8 cellular contexts compared by ENCODE assay signal in the genomic region with DNA sequence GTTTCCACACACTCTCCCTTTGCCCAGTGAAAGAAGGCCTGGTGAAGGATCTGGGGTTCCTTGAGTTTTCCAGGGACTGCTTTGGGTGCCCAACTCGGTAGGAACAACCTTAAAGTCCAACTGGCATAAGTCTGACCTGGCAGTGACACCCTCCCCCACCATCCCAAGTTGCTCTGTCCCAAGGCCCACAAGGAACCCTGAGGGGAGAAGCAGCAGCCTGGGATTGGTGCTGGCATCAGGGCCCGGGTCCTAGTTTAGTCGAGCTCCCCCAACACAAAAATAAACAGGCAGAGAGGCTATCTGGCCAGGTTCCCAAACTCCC. TPM values are rescaled to one million over a fixed set of nuclear protein-coding genes. Genes with fewer than 3 reads are reported as not detected.
DNase-seq lines count a peak whose midpoint lies in the region; ATAC-seq and TF ChIP-seq lines count a peak whose summit lies in the region.

No MANE protein-coding gene starts in this region.

- H3K4me1 Mint-ChIP-seq in brain, result peaks cover 60% of the 10 kb centered on the region

- 0% methylated on average over 2 to 3 of the region's 3 CpGs for WGBS in mesodermal cell (ENCODE audit: insufficient coverage in 2 of 2), 2 experiments
- 0% methylated on average over 3 of the region's 3 CpGs for WGBS in aorta, 2 donors

- peak overlapping the region; percentile 99 for H3K4me3 ChIP-seq in left ventricle myocardium inferior
- peak overlapping the region; percentile 91 for H3K4me3 ChIP-seq in mesodermal cell (ENCODE audit: extremely low read depth, insufficient read depth, low read length, poor library complexity, severe bottlenecking)
- peak overlapping the region; percentile 88 to 92 for H3K4me3 ChIP-seq in aorta (ENCODE audit: low read length in 2 of 2)

- DNase-seq in left ventricle myocardium inferior, result no peak
- DNase-seq in left cardiac atrium, result no peak
- no peak for DNase-seq in aorta
- DNase-seq in cerebellar cortex (ENCODE audit: low spot score), result no peak

- ATAC-seq in left cardiac atrium, result no peak
- no peak for ATAC-seq in aorta (ENCODE audit: low FRiP score)
- no peak for ATAC-seq in GM21447 (IDR thresholded peaks at IDR 0.05; ENCODE audit: unreplicated experiment)
- no peak for ATAC-seq in GM21786 (IDR thresholded peaks at IDR 0.05; ENCODE audit: unreplicated experiment)

- H3K9me3 ChIP-seq in left ventricle myocardium inferior (replicated peaks) (no peaks in the 10 kb centered on the region), mesodermal cell (ENCODE audit: control insufficient read depth, low read length) (no peaks in the 10 kb centered on the region), aorta (ENCODE audit: control insufficient read depth, low read length) (no peaks in the 10 kb centered on the region)

- H3K9me3 Mint-ChIP-seq in brain, result no peaks in the 10 kb centered on the region

- H3K36me3 ChIP-seq in left ventricle myocardium inferior (peaks cover 9% of the 10 kb centered on the region), mesodermal cell (ENCODE audit: control insufficient read depth, insufficient read depth, low read length) (peaks cover 30% of the 10 kb centered on the region), aorta (ENCODE audit: control insufficient read depth in 1 of 2, insufficient read depth in 2 of 2, low read length in 1 of 2) (no peaks in the 10 kb centered on the region)

- TF ChIP-seq CTCF in left ventricle myocardium inferior (IDR thresholded peaks at IDR 0.05; ENCODE audit: borderline replicate concordance), result no peak
- TF ChIP-seq CTCF in brain (conservative IDR thresholded peaks at IDR 0.05), result no peak

- peak overlapping the region; percentile 100 for H3K27ac ChIP-seq in left ventricle myocardium inferior (replicated peaks)
- H3K27ac ChIP-seq in mesodermal cell (ENCODE audit: low read depth, low read length, severe bottlenecking), result no peak overlapping the region
- H3K27ac ChIP-seq in aorta (ENCODE audit: low read depth in 1 of 2, low read length in 2 of 2), result no peak overlapping the region

- H3K27me3 ChIP-seq in left ventricle myocardium inferior (ENCODE audit: low read depth) (no peaks in the 10 kb centered on the region), aorta (ENCODE audit: control insufficient read depth in 1 of 2, insufficient read depth in 2 of 2, low read length in 1 of 2) (no peaks in the 10 kb centered on the region)

- peaks cover 11% of the 10 kb centered on the region for H3K36me3 Mint-ChIP-seq in brain

- H3K27me3 Mint-ChIP-seq in brain, result peaks cover 9% of the 10 kb centered on the region

- H3K27ac Mint-ChIP-seq in brain, result peak overlapping the region; percentile 78 to 97 (median 94)

- H3K4me1 ChIP-seq in left ventricle myocardium inferior, result peaks cover 74% of the 10 kb centered on the region
- peaks cover 29% of the 10 kb centered on the region for H3K4me1 ChIP-seq in mesodermal cell (ENCODE audit: control insufficient read depth, insufficient read depth, low read length, poor library complexity, severe bottlenecking)
- no peaks in the 10 kb centered on the region for H3K4me1 ChIP-seq in aorta (ENCODE audit: control insufficient read depth in 1 of 2, insufficient read depth in 2 of 2, low read length in 2 of 2)

- intact Hi-C loops in left ventricle myocardium inferior (cut with micrococcal nuclease) (no loop called here), left cardiac atrium (cut with DNase I) (no loop called here), aorta (cut with DNase I) (no loop called here)

- H3K4me3 Mint-ChIP-seq in brain, result peak overlapping the region; percentile 95 to 97 (median 96)

RNA-seq across cellular contexts. Expression of a gene that starts 1.6 kb away (rescaled TPM):
- total RNA-seq in left ventricle myocardium inferior, result 38.5 TPM
- 10 to 100 TPM; 44.1 to 47.4 TPM for total RNA-seq in left cardiac atrium
- 32.0 TPM for polyA plus RNA-seq in brain (ENCODE audit: insufficient read depth, low read depth, low replicate concordance)
- 37.0 TPM for polyA plus RNA-seq in mesodermal cell (2013, experiment 1 of 2)
- polyA plus RNA-seq in mesodermal cell (2013, experiment 2 of 2), result 20.3 TPM
- 10 to 100 TPM; 88.6 to 97.4 TPM for total RNA-seq in aorta
- 10 to 100 TPM; 11.5 to 14.4 TPM for polyA plus RNA-seq in aorta

RNA-seq across cellular contexts. Expression of a gene that starts 10.8 kb away (rescaled TPM):
- total RNA-seq in left ventricle myocardium inferior, result not detected
- under 1 TPM; 0.24 to 0.41 TPM for total RNA-seq in left cardiac atrium
- 5.9 TPM for polyA plus RNA-seq in brain (ENCODE audit: insufficient read depth, low read depth, low replicate concordance)
- 4.6 TPM for polyA plus RNA-seq in mesodermal cell (2013, experiment 1 of 2)
- 4.5 TPM for polyA plus RNA-seq in mesodermal cell (2013, experiment 2 of 2)
- 1 to 10 TPM in 1 of 2 donors, under 1 TPM in 1; 0.55 to 1.1 TPM for total RNA-seq in aorta
- polyA plus RNA-seq in aorta, result 1 to 10 TPM; 1.3 to 2.4 TPM

RNA-seq across cellular contexts. Expression of a gene that starts 35.6 kb away (rescaled TPM):
- 0.41 TPM for total RNA-seq in left ventricle myocardium inferior
- total RNA-seq in left cardiac atrium, result 1 to 10 TPM in 1 of 2 donors, under 1 TPM in 1; 0.97 to 1.0 TPM
- 0.15 TPM for polyA plus RNA-seq in brain (ENCODE audit: insufficient read depth, low read depth, low replicate concordance)
- 0.11 TPM for polyA plus RNA-seq in mesodermal cell (2013, experiment 1 of 2)
- polyA plus RNA-seq in mesodermal cell (2013, experiment 2 of 2), result 0.25 TPM
- total RNA-seq in aorta, result 1 to 10 TPM; 1.3 to 3.6 TPM
- polyA plus RNA-seq in aorta, result under 1 TPM in 1 of 2 donors, not detected in 1; 0.33 TPM

RNA-seq across cellular contexts. Expression of a gene that starts 40.4 kb away (rescaled TPM):
- total RNA-seq in left ventricle myocardium inferior (104 TPM), left cardiac atrium (10 to 100 TPM; 70.2 to 72.2 TPM), aorta (10 to 100 TPM; 44.8 to 50.6 TPM)
- polyA plus RNA-seq in brain (ENCODE audit: insufficient read depth, low read depth, low replicate concordance) (54.4 TPM), aorta (10 to 100 TPM; 48.0 to 57.1 TPM)
- 35.5 TPM for polyA plus RNA-seq in mesodermal cell (2013, experiment 1 of 2)
- 36.3 TPM for polyA plus RNA-seq in mesodermal cell (2013, experiment 2 of 2)

RNA-seq across cellular contexts. Expression of a gene that starts 51.6 kb away (rescaled TPM):
- total RNA-seq in left ventricle myocardium inferior (27.5 TPM), left cardiac atrium (10 to 100 TPM; 24.4 to 46.0 TPM), aorta (100 to 1,000 TPM in 1 of 2 donors, 10 to 100 TPM in 1; 69.2 to 104 TPM)
- polyA plus RNA-seq in brain (ENCODE audit: insufficient read depth, low read depth, low replicate concordance) (13.9 TPM), aorta (100 to 1,000 TPM in 1 of 2 donors, 1 to 10 TPM in 1; 5.6 to 160 TPM)
- polyA plus RNA-seq in mesodermal cell (2013, experiment 1 of 2), result 84.0 TPM
- 67.7 TPM for polyA plus RNA-seq in mesodermal cell (2013, experiment 2 of 2)
